21 cellular contexts compared by ENCODE assay signal in genomic region chr6:119431799-119432198, GRCh38.
DNase-seq lines count a peak whose midpoint lies in the region; ATAC-seq, FAIRE-seq and TF ChIP-seq lines count a peak whose summit lies in the region.
"Had no signal": no experiment of that assay in that cellular context is flagged by ENCODE, and none has a peak within 500 bp of the region (broad histone marks: within the 10 kb centered on the region; RNA-seq: fewer than 3 reads in every experiment).

No MANE protein-coding gene starts in this region.

- POLR2A ChIA-PET in A549 (lab: Yijun Ruan, JAX): no interaction called here
- POLR2A ChIA-PET in IMR-90 (lab: Charles Lee; ENCODE audit: unreplicated experiment): no interaction called here

- intact Hi-C loops in IMR-90 (cut with micrococcal nuclease): no loop called here

- H4K20me1 ChIP-seq in IMR-90 (ENCODE audit: insufficient read depth, low read length): no peaks in the 10 kb centered on the region
- H4K20me1 ChIP-seq in GM23248 (ENCODE audit: insufficient read depth): no peaks in the 10 kb centered on the region
- H4K20me1 ChIP-seq: BLaER1 treated with 17β-estradiol and CSF1 and Interleukin-3, amounts not matched to agents 10 nM and 100 nM had no signal

- FAIRE-seq in A549 (lab: Jason Lieb, UNC) (no peak), islet of Langerhans (lab: Jason Lieb, UNC) (peak; percentile 47)
- FAIRE-seq: A204.1, G401.6, GM12891, GM19239 had no signal

- H3K9ac ChIP-seq in IMR-90 (ENCODE audit: low read depth, low read length) (no peak overlapping the region), trophoblast cell (ENCODE audit: low read length) (no peak overlapping the region), GM23248 (no peak overlapping the region)
- H3K9ac ChIP-seq: BLaER1 treated with 17β-estradiol and CSF1 and Interleukin-3, amounts not matched to agents 10 nM and 100 nM had no signal

- no peak overlapping the region for H2AFZ ChIP-seq in IMR-90 (replicated peaks; ENCODE audit: low read length, poor library complexity)
- no peak overlapping the region for H2AFZ ChIP-seq in trophoblast cell (ENCODE audit: insufficient read depth, low read length, poor library complexity)
- H2AFZ ChIP-seq in GM23248: no peak overlapping the region

- no peak overlapping the region for H3K4me3 ChIP-seq in A549
- no peak overlapping the region for H3K4me3 ChIP-seq in IMR-90 (ENCODE audit: insufficient read depth, low read depth, low read length)
- no peak overlapping the region for H3K4me3 ChIP-seq in trophoblast cell (ENCODE audit: low read depth, low read length)
- H3K4me3 ChIP-seq in GM23248: no peak overlapping the region
- H3K4me3 ChIP-seq: BLaER1 treated with 17β-estradiol and CSF1 and Interleukin-3, amounts not matched to agents 10 nM and 100 nM had no signal

- no peaks in the 10 kb centered on the region for H3K36me3 ChIP-seq in IMR-90 (ENCODE audit: control insufficient read depth, insufficient read depth, low read length)
- no peaks in the 10 kb centered on the region for H3K36me3 ChIP-seq in trophoblast cell (ENCODE audit: control insufficient read depth in 1 of 2, insufficient read depth in 2 of 2, low read length in 2 of 2)
- no peaks in the 10 kb centered on the region for H3K36me3 ChIP-seq in GM23248 (ENCODE audit: low read depth)
- H3K36me3 ChIP-seq: BLaER1 treated with 17β-estradiol and CSF1 and Interleukin-3, amounts not matched to agents 10 nM and 100 nM had no signal

- H2AK5ac ChIP-seq in IMR-90 (ENCODE audit: low read depth, low read length) (no peak overlapping the region), trophoblast cell (ENCODE audit: low read length) (no peak overlapping the region)

- H3K27me3 ChIP-seq in IMR-90 (ENCODE audit: control insufficient read depth, insufficient read depth, low read length): no peaks in the 10 kb centered on the region
- no peaks in the 10 kb centered on the region for H3K27me3 ChIP-seq in trophoblast cell (ENCODE audit: insufficient read depth, low read length)
- H3K27me3 ChIP-seq in GM23248 (replicated peaks; ENCODE audit: insufficient read depth): no peaks in the 10 kb centered on the region
- H3K27me3 ChIP-seq: BLaER1 treated with 17β-estradiol and CSF1 and Interleukin-3, amounts not matched to agents 10 nM and 100 nM had no signal

- no peak overlapping the region for H3K18ac ChIP-seq in IMR-90 (ENCODE audit: low read depth, low read length)
- H3K18ac ChIP-seq in trophoblast cell (ENCODE audit: low read length): no peak overlapping the region

- H3K56ac ChIP-seq in IMR-90 (ENCODE audit: extremely low read depth, insufficient read depth, low read length): no peak overlapping the region

- no peaks in the 10 kb centered on the region for H3F3A ChIP-seq in GM23248 (ENCODE audit: insufficient read depth)

- H4K12ac ChIP-seq in trophoblast cell (ENCODE audit: low read depth, low read length): no peak overlapping the region

- ATAC-seq in A549 (no peak), IMR-90 (ENCODE audit: low read depth) (no peak), GM21786 (IDR thresholded peaks at IDR 0.05; ENCODE audit: unreplicated experiment) (no peak)
- ATAC-seq: CD8-positive, alpha-beta T cell had no signal

- H4K8ac ChIP-seq in IMR-90 (ENCODE audit: low read depth in 2 of 2, low read length in 2 of 2) (no peak overlapping the region), trophoblast cell (ENCODE audit: low read depth, low read length) (no peak overlapping the region)

- no peak for TF ChIP-seq EP300 in A549 (IDR thresholded peaks at IDR 0.05)

- dilution Hi-C loops in IMR-90 (cut with HindIII; ENCODE audit: low sequenced_read_pairs, unreplicated experiment): no loop called here

- H2BK120ac ChIP-seq in IMR-90 (ENCODE audit: low read depth, low read length): no peak overlapping the region
- peak overlapping the region; percentile 52 for H2BK120ac ChIP-seq in trophoblast cell (ENCODE audit: insufficient read depth, low read length, poor library complexity)

- no peak overlapping the region for H2BK12ac ChIP-seq in trophoblast cell (ENCODE audit: low read length)

- in situ Hi-C loops in IMR-90 (cut with MboI; ENCODE audit: low sequenced_read_pairs) (no loop called here), GM23248 (cut with MboI) (no loop called here)

- H2AK9ac ChIP-seq in IMR-90 (replicated peaks; ENCODE audit: low read depth, low read length, poor library complexity): no peak overlapping the region

- H3K27ac ChIP-seq in A549 (no peak overlapping the region), IMR-90 (ENCODE audit: insufficient read depth, low read length) (no peak overlapping the region), trophoblast cell (ENCODE audit: low read depth, low read length) (no peak overlapping the region), GM23248 (no peak overlapping the region)
- H3K27ac ChIP-seq: BLaER1 treated with 17β-estradiol and CSF1 and Interleukin-3, amounts not matched to agents 10 nM and 100 nM; C4-2B had no signal

- no peaks in the 10 kb centered on the region for H3K4me1 ChIP-seq in A549
- no peaks in the 10 kb centered on the region for H3K4me1 ChIP-seq in IMR-90 (ENCODE audit: control insufficient read depth, insufficient read depth, low read length)
- H3K4me1 ChIP-seq in trophoblast cell (ENCODE audit: control insufficient read depth in 1 of 2, insufficient read depth in 2 of 2, low read length in 2 of 2): no peaks in the 10 kb centered on the region
- no peaks in the 10 kb centered on the region for H3K4me1 ChIP-seq in GM23248 (ENCODE audit: insufficient read depth)
- H3K4me1 ChIP-seq: BLaER1 treated with 17β-estradiol and CSF1 and Interleukin-3, amounts not matched to agents 10 nM and 100 nM; Caco-2 had no signal

- H2BK20ac ChIP-seq in IMR-90 (ENCODE audit: low read depth, low read length): no peak overlapping the region

- no peak overlapping the region for H3K14ac ChIP-seq in IMR-90 (replicated peaks; ENCODE audit: low read depth, low read length)
- H3K14ac ChIP-seq in trophoblast cell (ENCODE audit: low read length): no peak overlapping the region

- no peak for TF ChIP-seq POLR2A in A549 (IDR thresholded peaks at IDR 0.05; ENCODE audit: low read length)
- TF ChIP-seq POLR2A in IMR-90 (IDR thresholded peaks at IDR 0.05; ENCODE audit: low read depth, low read length): no peak

- no peak overlapping the region for H4K91ac ChIP-seq in IMR-90 (ENCODE audit: insufficient read depth, low read depth, low read length)
- H4K91ac ChIP-seq in trophoblast cell (ENCODE audit: low read depth, low read length): no peak overlapping the region

- H2BK15ac ChIP-seq in IMR-90 (ENCODE audit: low read depth, low read length): no peak overlapping the region

- H3K4me2 ChIP-seq in A549 (no peak overlapping the region), IMR-90 (ENCODE audit: low read depth, low read length) (no peak overlapping the region), trophoblast cell (ENCODE audit: low read length) (no peak overlapping the region), GM23248 (ENCODE audit: unreplicated experiment) (no peak overlapping the region)
- H3K4me2 ChIP-seq: BLaER1 treated with 17β-estradiol and CSF1 and Interleukin-3, amounts not matched to agents 10 nM and 100 nM had no signal

- no peaks in the 10 kb centered on the region for H3K79me1 ChIP-seq in IMR-90 (ENCODE audit: low read depth in 1 of 2, low read length in 2 of 2)
- H3K79me1 ChIP-seq in trophoblast cell (ENCODE audit: low read length): peaks cover 8% of the 10 kb centered on the region

- H3K23ac ChIP-seq in IMR-90 (ENCODE audit: low read depth, low read length) (no peak overlapping the region), trophoblast cell (ENCODE audit: low read length) (no peak overlapping the region)

- no TSS peak for BruUV-seq in IMR-90 (replicated peaks; lab: Mats Ljungman, UMichigan)

- H3K4ac ChIP-seq in IMR-90 (ENCODE audit: low read depth, low read length) (no peak overlapping the region), trophoblast cell (ENCODE audit: low read depth, low read length) (no peak overlapping the region)

- no peaks in the 10 kb centered on the region; the same call in 1 of the 2 replicates for H3K9me2 ChIP-seq in GM23248 (ENCODE audit: insufficient read depth)

- DNase-seq in A549 (ENCODE audit: low read depth in 1 of 2, low spot score in 1 of 2) (no peak), IMR-90 (no peak), trophoblast cell (no peak), HuH-7.5 (ENCODE audit: low spot score) (no peak), GM23248 (no peak)
- DNase-seq: 8988T; AML-193; Caco-2; Calu3; CD4-positive, alpha-beta T cell; CD8-positive, alpha-beta T cell; DMS79 treated with DMSO at 0.1 percent for 48 hours; GF-D8 had no signal

- no peaks in the 10 kb centered on the region for H3K79me2 ChIP-seq in trophoblast cell (ENCODE audit: control insufficient read depth, insufficient read depth, low read length, poor library complexity)
- no peaks in the 10 kb centered on the region for H3K79me2 ChIP-seq in GM23248 (ENCODE audit: insufficient read depth)

- 9% methylated on average over 1 of the region's 1 CpG for WGBS in A549 (ENCODE audit: missing lambda C conversion rate)
- WGBS in IMR-90 (ENCODE audit: extremely low coverage in 2 of 2, insufficient read length in 1 of 2), 2 experiments: no CpG with 5 or more reads among the region's 1 CpG
- WGBS in trophoblast cell (ENCODE audit: extremely low coverage, insufficient coverage, insufficient read length): no CpG with 5 or more reads among the region's 1 CpG
- 28 to 29% methylated on average over 1 of the region's 1 CpG for WGBS in GM23248 (ENCODE audit: low coverage in 1 of 2, low lambda C conversion rate in 2 of 2, missing lambda C conversion rate in 2 of 2), 2 experiments

- H3K9me3 ChIP-seq in A549: no peaks in the 10 kb centered on the region
- no peaks in the 10 kb centered on the region for H3K9me3 ChIP-seq in IMR-90 (ENCODE audit: control insufficient read depth, insufficient read depth, low read length)
- H3K9me3 ChIP-seq in trophoblast cell (ENCODE audit: insufficient read depth, low read depth, low read length): no peaks in the 10 kb centered on the region
- no peaks in the 10 kb centered on the region for H3K9me3 ChIP-seq in GM23248 (ENCODE audit: low read depth)
- H3K9me3 ChIP-seq: Caco-2 had no signal

- H2BK5ac ChIP-seq in IMR-90 (ENCODE audit: low read depth, low read length, poor library complexity, severe bottlenecking) (no peak overlapping the region), trophoblast cell (ENCODE audit: low read depth, low read length, poor library complexity) (peak overlapping the region; percentile 25)

- TF ChIP-seq CTCF in A549 (IDR thresholded peaks at IDR 0.05) (no peak), IMR-90 (conservative IDR thresholded peaks at IDR 0.05; ENCODE audit: low read depth, low read length) (no peak)

- CTCF ChIA-PET in A549 (lab: Yijun Ruan, JAX): no interaction called here
- CTCF ChIA-PET in IMR-90 (lab: Yijun Ruan, JAX): no interaction called here

- no peak overlapping the region for H4K5ac ChIP-seq in IMR-90 (ENCODE audit: low read depth, low read length)

- TF ChIP-seq RAD21 in A549 (conservative IDR thresholded peaks at IDR 0.05 in 1 of 2, IDR thresholded peaks at IDR 0.05 in 1 of 2): no peak
- TF ChIP-seq RAD21 in IMR-90 (IDR thresholded peaks at IDR 0.05; ENCODE audit: low read length): no peak

- no peaks in the 10 kb centered on the region for H3K9me1 ChIP-seq in IMR-90 (ENCODE audit: insufficient read depth, low read length)

TF ChIP-seq in A549, 52 proteins besides CTCF, POLR2A, EP300 and RAD21 (continues in another document):
- no peak for TF ChIP-seq ESRRA (IDR thresholded peaks at IDR 0.05; ENCODE audit: borderline replicate concordance, low read length)

TF ChIP-seq in IMR-90, 13 proteins besides CTCF, POLR2A, EP300 and RAD21 (continues in another document):
- peak; percentile 73 for TF ChIP-seq MAFK (IDR thresholded peaks at IDR 0.05; ENCODE audit: low read depth, low read length)
